In the genomic region with DNA sequence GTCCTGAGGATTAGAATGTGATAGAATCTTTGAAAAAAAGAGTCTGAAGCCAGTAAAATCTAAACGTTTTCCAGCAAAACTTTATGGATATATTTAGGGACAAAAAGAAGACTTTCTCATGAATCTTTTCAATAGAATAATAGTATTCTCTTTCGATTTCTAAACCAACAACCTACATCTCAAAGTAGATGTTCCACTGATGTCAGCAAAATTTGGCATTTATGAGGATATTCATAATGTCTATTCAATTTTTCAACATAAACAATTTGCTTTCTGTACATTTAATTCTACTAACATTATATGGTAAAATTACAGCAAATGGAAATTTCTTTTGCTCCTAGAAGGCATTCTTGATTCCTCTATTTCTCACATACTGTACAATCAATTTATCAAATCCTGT, we compare ENCODE assay signal across 29 cellular contexts.
"Had no signal": no experiment of that assay in that cellular context is flagged by ENCODE, and none has a peak within 500 bp of the region (broad histone marks: within the 10 kb centered on the region; RNA-seq: fewer than 3 reads in every experiment).

No MANE protein-coding gene starts in this region.

- FAIRE-seq: urothelium cell line had no signal

- H3K36me3 Mint-ChIP-seq: stimulated activated effector memory CD8-positive, alpha-beta T cell treated with anti-CD3 and anti-CD28 coated beads, Interleukin-12 subunit alpha, Interleukin-12 subunit beta, amount 100 ng/mL, for 72 hours; stimulated activated memory B cell treated with anti-CD40 and anti-IgM and Interleukin-4, amounts not matched to agents 10 μg/mL and 1 μg/mL and 100 μg/mL, for 72 hours; stimulated activated naive B cell treated with anti-CD40 and anti-IgM and Interleukin-4, amounts not matched to agents 10 μg/mL and 1 μg/mL and 100 μg/mL, for 72 hours; type B pancreatic cell had no signal

- H3K27me3 ChIP-seq: stomach, suprapubic skin, testis, thyroid gland, tibial artery, tibial nerve, transverse colon, upper lobe of left lung, upper lobe of right lung, uterus, vagina had no signal

- H3K36me3 ChIP-seq: stomach, suprapubic skin, thoracic aorta, thyroid gland, tibial artery, tibial nerve, transverse colon, upper lobe of left lung, upper lobe of right lung, uterus, vagina had no signal

- H3K9me3 Mint-ChIP-seq: stimulated activated memory B cell treated with anti-CD40 and anti-IgM and Interleukin-4, amounts not matched to agents 10 μg/mL and 1 μg/mL and 100 μg/mL, for 72 hours; stimulated activated naive B cell treated with anti-CD40 and anti-IgM and Interleukin-4, amounts not matched to agents 10 μg/mL and 1 μg/mL and 100 μg/mL, for 72 hours; stimulated activated naive CD8-positive, alpha-beta T cell treated with anti-CD3 and anti-CD28 coated beads, Interleukin-15, amount 100 ng/mL, for 72 hours; stimulated activated naive CD8-positive, alpha-beta T cell treated with anti-CD3 and anti-CD28 coated beads, Interleukin-15, Interleukin-2, amounts not matched to agents 100 ng/mL and 50 ng/mL, for 24 hours; type B pancreatic cell had no signal

- DNase-seq: stimulated activated CD4-positive, alpha-beta T cell treated with anti-CD3 and anti-CD28 coated beads, Interleukin-2, amount 100 ng/mL, for 48 hours; stimulated activated CD4-positive, alpha-beta T cell treated with anti-CD3 and anti-CD28 coated beads, Interleukin-4, amount 100 ng/mL, for 1 hour; stimulated activated CD4-positive, alpha-beta T cell treated with anti-CD3 and anti-CD28 coated beads, Interleukin-4, amount 100 ng/mL, for 24 hours; stimulated activated CD4-positive, alpha-beta T cell treated with anti-CD3 and anti-CD28 coated beads, Interleukin-4, amount 100 ng/mL, for 4 hours; stimulated activated CD8-positive, alpha-beta memory T cell treated with anti-CD3 and anti-CD28 coated beads, Interleukin-4, amount 100 ng/mL, for 48 hours; stimulated activated naive B cell treated with anti-CD40 and anti-IgM and Interleukin-4, amounts not matched to agents 10 μg/mL and 1 μg/mL and 100 μg/mL, for 72 hours; stimulated activated naive CD4-positive, alpha-beta T cell; stimulated activated naive CD4-positive, alpha-beta T cell treated with Interleukin-2 at 50 U/mL for 16 hours; stimulated activated naive CD8-positive, alpha-beta T cell treated with anti-CD3 and anti-CD28 coated beads, Interleukin-15, amount 100 ng/mL, for 72 hours; stimulated activated naive CD8-positive, alpha-beta T cell treated with anti-CD3 and anti-CD28 coated beads, Interleukin-15, Interleukin-2, amounts not matched to agents 100 U/mL and 50 U/mL, for 24 hours; stomach; substantia nigra; testis; thyroid gland; tibial artery; transverse colon; trophoblast cell; upper lobe of left lung; upper lobe of right lung; uterus had no signal

- H3K27ac Mint-ChIP-seq: stimulated activated effector memory CD8-positive, alpha-beta T cell treated with anti-CD3 and anti-CD28 coated beads, Interleukin-12 subunit alpha, Interleukin-12 subunit beta, amount 100 ng/mL, for 72 hours; stimulated activated memory B cell treated with anti-CD40 and anti-IgM and Interleukin-4, amounts not matched to agents 10 μg/mL and 1 μg/mL and 100 μg/mL, for 72 hours; stimulated activated naive B cell treated with anti-CD40 and anti-IgM and Interleukin-4, amounts not matched to agents 10 μg/mL and 1 μg/mL and 100 μg/mL, for 72 hours; stimulated activated naive CD8-positive, alpha-beta T cell treated with anti-CD3 and anti-CD28 coated beads, Interleukin-15, amount 100 ng/mL, for 72 hours; stimulated activated naive CD8-positive, alpha-beta T cell treated with anti-CD3 and anti-CD28 coated beads, Interleukin-15, Interleukin-2, amounts not matched to agents 100 ng/mL and 50 ng/mL, for 24 hours; type B pancreatic cell had no signal

- H3K27me3 Mint-ChIP-seq: stimulated activated memory B cell treated with anti-CD40 and anti-IgM and Interleukin-4, amounts not matched to agents 10 μg/mL and 1 μg/mL and 100 μg/mL, for 72 hours; stimulated activated naive B cell treated with anti-CD40 and anti-IgM and Interleukin-4, amounts not matched to agents 10 μg/mL and 1 μg/mL and 100 μg/mL, for 72 hours; stimulated activated naive CD8-positive, alpha-beta T cell treated with anti-CD3 and anti-CD28 coated beads, Interleukin-15, amount 100 ng/mL, for 72 hours; stimulated activated naive CD8-positive, alpha-beta T cell treated with anti-CD3 and anti-CD28 coated beads, Interleukin-15, Interleukin-2, amounts not matched to agents 100 ng/mL and 50 ng/mL, for 24 hours; type B pancreatic cell had no signal

- H3K9me3 ChIP-seq: stomach, suprapubic skin, testis, thoracic aorta, thyroid gland, tibial artery, tibial nerve, transverse colon, upper lobe of left lung, upper lobe of right lung, uterus, vagina had no signal

- H3K4me1 Mint-ChIP-seq: stimulated activated effector memory CD8-positive, alpha-beta T cell treated with anti-CD3 and anti-CD28 coated beads, Interleukin-12 subunit alpha, Interleukin-12 subunit beta, amount 100 ng/mL, for 72 hours; stimulated activated memory B cell treated with anti-CD40 and anti-IgM and Interleukin-4, amounts not matched to agents 10 μg/mL and 1 μg/mL and 100 μg/mL, for 72 hours; stimulated activated naive B cell treated with anti-CD40 and anti-IgM and Interleukin-4, amounts not matched to agents 10 μg/mL and 1 μg/mL and 100 μg/mL, for 72 hours; stimulated activated naive CD8-positive, alpha-beta T cell treated with anti-CD3 and anti-CD28 coated beads, Interleukin-15, amount 100 ng/mL, for 72 hours had no signal

- ATAC-seq: stimulated activated effector memory CD8-positive, alpha-beta T cell treated with anti-CD3 and anti-CD28 coated beads, Interleukin-12 subunit alpha, Interleukin-12 subunit beta, amount 100 ng/mL, for 72 hours; stimulated activated memory B cell treated with anti-CD40 and anti-IgM and Interleukin-4, amounts not matched to agents 10 μg/mL and 1 μg/mL and 100 μg/mL, for 72 hours; stimulated activated naive B cell treated with anti-CD40 and anti-IgM and Interleukin-4, amounts not matched to agents 10 μg/mL and 1 μg/mL and 100 μg/mL, for 72 hours; stimulated activated naive CD8-positive, alpha-beta T cell treated with anti-CD3 and anti-CD28 coated beads, Interleukin-15, amount 100 ng/mL, for 72 hours; stimulated activated naive CD8-positive, alpha-beta T cell treated with anti-CD3 and anti-CD28 coated beads, Interleukin-15, Interleukin-2, amounts not matched to agents 100 U/mL and 50 U/mL, for 24 hours; upper lobe of right lung had no signal

- H3K4me1 ChIP-seq: stomach, suprapubic skin, testis, thyroid gland, tibial artery, tibial nerve, transverse colon, upper lobe of left lung, upper lobe of right lung, uterus, vagina had no signal

- H3K4me3 Mint-ChIP-seq: stimulated activated effector memory CD8-positive, alpha-beta T cell treated with anti-CD3 and anti-CD28 coated beads, Interleukin-12 subunit alpha, Interleukin-12 subunit beta, amount 100 ng/mL, for 72 hours; stimulated activated memory B cell treated with anti-CD40 and anti-IgM and Interleukin-4, amounts not matched to agents 10 μg/mL and 1 μg/mL and 100 μg/mL, for 72 hours; stimulated activated naive B cell treated with anti-CD40 and anti-IgM and Interleukin-4, amounts not matched to agents 10 μg/mL and 1 μg/mL and 100 μg/mL, for 72 hours; stimulated activated naive CD8-positive, alpha-beta T cell treated with anti-CD3 and anti-CD28 coated beads, Interleukin-15, amount 100 ng/mL, for 72 hours; stimulated activated naive CD8-positive, alpha-beta T cell treated with anti-CD3 and anti-CD28 coated beads, Interleukin-15, Interleukin-2, amounts not matched to agents 100 ng/mL and 50 ng/mL, for 24 hours; type B pancreatic cell had no signal

- H3K4me3 ChIP-seq: stomach, suprapubic skin, testis, thoracic aorta, thyroid gland, tibial artery, tibial nerve, transverse colon, upper lobe of left lung, upper lobe of right lung, uterus, vagina had no signal

- H3K27ac ChIP-seq: stomach, suprapubic skin, testis, thoracic aorta, thyroid gland, tibial artery, tibial nerve, transverse colon, upper lobe of left lung, upper lobe of right lung, uterus, vagina had no signal
